Comparison of ENCODE assay signal across 13 cellular contexts in the genomic region with DNA sequence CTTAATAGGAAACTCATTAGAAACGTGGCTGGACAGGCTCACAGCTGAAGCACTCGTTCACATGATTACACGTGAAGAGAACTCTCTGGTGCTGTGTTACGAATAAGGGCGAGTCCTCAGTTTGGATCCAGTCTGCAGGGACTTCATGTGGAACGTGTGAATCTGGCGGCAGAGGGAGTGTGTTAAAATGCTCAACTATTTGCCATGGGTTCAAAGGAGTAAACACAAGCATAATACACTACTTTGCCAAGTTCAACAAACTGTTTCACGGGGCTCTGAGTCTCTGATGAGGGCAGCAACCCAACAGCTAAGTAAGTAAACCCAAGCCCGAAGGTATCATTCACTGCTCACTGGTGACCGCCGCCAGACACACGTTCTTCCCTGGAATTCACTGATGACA. TPM values are rescaled to one million over a fixed set of nuclear protein-coding genes. Genes with fewer than 3 reads are reported as not detected.
A peak's percentile ranks its signal among the peaks of the same experiment; 100 is the strongest.
DNase-seq lines count a peak whose midpoint lies in the region; ATAC-seq and TF ChIP-seq lines count a peak whose summit lies in the region.
"Had no signal": no experiment of that assay in that cellular context is flagged by ENCODE, and none has a peak within 500 bp of the region (broad histone marks: within the 10 kb centered on the region; RNA-seq: fewer than 3 reads in every experiment).

No MANE protein-coding gene starts in this region.

- peaks cover 7% of the 10 kb centered on the region for H3K4me1 ChIP-seq in endodermal cell (ENCODE audit: control insufficient read depth, insufficient read depth, low read length)
- H3K4me1 ChIP-seq in skeletal muscle tissue (ENCODE audit: control insufficient read depth in 3 of 3, insufficient read depth in 3 of 3, low read length in 3 of 3), result peaks cover 24 to 41% (median 28%) of the 10 kb centered on the region in 3 donors
- H3K4me1 ChIP-seq: spleen had no signal

- peaks cover 95% of the 10 kb centered on the region for H3K36me3 ChIP-seq in endodermal cell (ENCODE audit: control insufficient read depth, insufficient read depth, low read length)
- peaks cover 0 to 8% (median 3%) of the 10 kb centered on the region in 3 donors for H3K36me3 ChIP-seq in skeletal muscle tissue (ENCODE audit: control insufficient read depth in 3 of 3, insufficient read depth in 3 of 3, low read length in 3 of 3)
- H3K36me3 ChIP-seq: spleen had no signal

- H3K4me3 Mint-ChIP-seq in HFFc6 (no peak overlapping the region), endodermal cell (no peak overlapping the region)
- H3K4me3 Mint-ChIP-seq: activated T-cell treated with anti-CD3 and anti-CD28 coated beads, Interleukin-2, amount 50 U/mL, for 72 hours had no signal

- H3K27me3 Mint-ChIP-seq in HFFc6 (ENCODE audit: insufficient read depth) (no peaks in the 10 kb centered on the region), endodermal cell (ENCODE audit: insufficient read depth) (no peaks in the 10 kb centered on the region)

- in situ Hi-C loops in KBM-7 (cut with MboI; ENCODE audit: low pct_unique_long_range_greater_than_20kb, low sequenced_read_pairs), result no loop called here

- H3K27ac ChIP-seq in endodermal cell (ENCODE audit: low read depth, low read length), result no peak overlapping the region
- peak overlapping the region; percentile 25 for H3K27ac ChIP-seq in skeletal muscle tissue (ENCODE audit: low read depth, low read length)
- H3K27ac ChIP-seq: spleen had no signal

- no peak overlapping the region for H3K9ac ChIP-seq in endodermal cell (ENCODE audit: extremely low read depth, low read length, poor library complexity, severe bottlenecking)
- H3K9ac ChIP-seq in skeletal muscle tissue (ENCODE audit: low read depth in 1 of 3, low read length in 3 of 3), result peak overlapping the region in 2 of 3 donors; percentile 2 to 63

- TF ChIP-seq CTCF in HFFc6 (IDR thresholded peaks at IDR 0.05), result no peak
- TF ChIP-seq CTCF in endodermal cell (conservative IDR thresholded peaks at IDR 0.05), result no peak

- H3K9me3 ChIP-seq in endodermal cell (ENCODE audit: control insufficient read depth, low read length), result no peaks in the 10 kb centered on the region
- H3K9me3 ChIP-seq in skeletal muscle tissue (ENCODE audit: control insufficient read depth in 3 of 3, low read length in 3 of 3), result no peaks in the 10 kb centered on the region
- H3K9me3 ChIP-seq: spleen had no signal

- H3K4me1 Mint-ChIP-seq in HFFc6 (ENCODE audit: low read depth) (peaks cover 56% of the 10 kb centered on the region), endodermal cell (peaks cover 42% of the 10 kb centered on the region)

- H3K9me3 Mint-ChIP-seq in HFFc6, result no peaks in the 10 kb centered on the region
- no peaks in the 10 kb centered on the region for H3K9me3 Mint-ChIP-seq in endodermal cell
- H3K9me3 Mint-ChIP-seq: activated T-cell treated with anti-CD3 and anti-CD28 coated beads, Interleukin-2, amount 50 U/mL, for 72 hours had no signal

- 93 to 95% methylated on average over 11 to 12 of the region's 12 CpGs for WGBS in endodermal cell (ENCODE audit: insufficient coverage in 1 of 2, insufficient read length in 1 of 2), 2 experiments

- H3K36me3 Mint-ChIP-seq in HFFc6 (ENCODE audit: low read depth) (peaks cover 57% of the 10 kb centered on the region), endodermal cell (ENCODE audit: low read depth) (peaks cover 35% of the 10 kb centered on the region)

- H3K27me3 ChIP-seq in endodermal cell (ENCODE audit: control insufficient read depth, insufficient read depth, low read length, poor library complexity, severe bottlenecking) (no peaks in the 10 kb centered on the region), skeletal muscle tissue (ENCODE audit: control insufficient read depth in 3 of 3, insufficient read depth in 3 of 3, low read length in 3 of 3) (no peaks in the 10 kb centered on the region)

- DNase-seq in HFFc6, result no peak
- peak; percentile 41 for DNase-seq in endodermal cell
- peak; percentile 82 for DNase-seq in left kidney (ENCODE audit: low read depth, low spot score)
- DNase-seq in stimulated activated naive CD8-positive, alpha-beta T cell treated with anti-CD3 and anti-CD28 coated beads, Interleukin-15, Interleukin-2, amounts not matched to agents 100 U/mL and 50 U/mL, for 24 hours, result no peak
- DNase-seq in KBM-7, result no peak
- DNase-seq: activated T-cell treated with anti-CD3 and anti-CD28 coated beads, Interleukin-2, amount 50 U/mL, for 72 hours; anterior cingulate cortex; EL; NCI-H1436; spleen had no signal

- no peak overlapping the region for H3K4me3 ChIP-seq in endodermal cell (ENCODE audit: low read length)
- H3K4me3 ChIP-seq in skeletal muscle tissue (ENCODE audit: low read length in 3 of 3), result peak overlapping the region; percentile 17 to 41 (median 20)
- H3K4me3 ChIP-seq: spleen had no signal

- ATAC-seq in stimulated activated naive CD8-positive, alpha-beta T cell treated with anti-CD3 and anti-CD28 coated beads, Interleukin-15, Interleukin-2, amounts not matched to agents 100 U/mL and 50 U/mL, for 24 hours, result no peak
- no peak for ATAC-seq in HG03354 (IDR thresholded peaks at IDR 0.05; ENCODE audit: poor library complexity, severe bottlenecking, unreplicated experiment)
- no peak for ATAC-seq in GM18519 (IDR thresholded peaks at IDR 0.05; ENCODE audit: low FRiP score, unreplicated experiment)
- ATAC-seq: activated T-cell treated with anti-CD3 and anti-CD28 coated beads, Interleukin-2, amount 50 U/mL, for 72 hours had no signal

- H3K27ac Mint-ChIP-seq in HFFc6 (peak overlapping the region; percentile 25; the same call in 1 of the 2 replicates), endodermal cell (no peak overlapping the region)
- H3K27ac Mint-ChIP-seq: activated T-cell treated with anti-CD3 and anti-CD28 coated beads, Interleukin-2, amount 50 U/mL, for 72 hours had no signal

RNA-seq across cellular contexts. Expression of a gene that starts 42.4 kb away (rescaled TPM):
- total RNA-seq in HFFc6 (2021; fragmentation: NEBNext Ultra II Directional; extraction: Animal tissue kit (Norgen Biotek cat#: 25700)), result 10 to 100 TPM; 11.0 to 37.3 (median 14.1) TPM
- total RNA-seq in endodermal cell (10 to 100 TPM; 14.0 to 16.8 TPM), skeletal muscle tissue (9.4 TPM)
- polyA plus RNA-seq in endodermal cell (2013, experiment 1 of 2), result 29.7 TPM
- polyA plus RNA-seq in endodermal cell (2013, experiment 2 of 2), result 27.3 TPM

Comparison
In these comparisons a context has a peak if more than half of its experiments do, and no peak if none do; other contexts are left out.
1. DNase-seq: peak in endodermal cell (single experiment) and left kidney (single experiment); none in HFFc6 (single experiment), stimulated activated naive CD8-positive, alpha-beta T cell treated with anti-CD3 and anti-CD28 coated beads, Interleukin-15, Interleukin-2, amounts not matched to agents 100 U/mL and 50 U/mL, for 24 hours (single experiment) and KBM-7 (single experiment).